8 cellular contexts compared by ENCODE assay signal in genomic region chr4:111283066-111283677, GRCh38.
DNase-seq lines count a peak whose midpoint lies in the region; ATAC-seq and TF ChIP-seq lines count a peak whose summit lies in the region.

No MANE protein-coding gene starts in this region.

- 17 to 23% (median 20%) methylated on average over 7 of the region's 7 CpGs for WGBS in adrenal gland, 4 donors

- no peaks in the 10 kb centered on the region for H3K27me3 ChIP-seq in adrenal gland

- H3K4me3 ChIP-seq in adrenal gland: no peak overlapping the region

- no peaks in the 10 kb centered on the region for H3K9me3 ChIP-seq in adrenal gland (replicated peaks in 1 of 3)

- H3K4me1 ChIP-seq in adrenal gland (replicated peaks in 1 of 2): no peaks in the 10 kb centered on the region

- TF ChIP-seq POLR2A in adrenal gland (IDR thresholded peaks at IDR 0.05): no peak

- intact Hi-C loops in Right ventricle myocardium superior (cut with DNase I) (no loop called here), Right ventricle myocardium inferior (cut with DNase I) (loop anchor here (5.0 to 10.0 kb wide), 2 partner anchors 192 to 651 kb away; no protein-coding TSS in a partner anchor), adrenal gland (cut with DNase I) (no loop called here)

- no peak overlapping the region for H3K27ac ChIP-seq in adrenal gland

- ATAC-seq in Right ventricle myocardium superior (ENCODE audit: poor library complexity): no peak
- no peak for ATAC-seq in Right ventricle myocardium inferior
- peak; percentile 65 for ATAC-seq in HG02943 (IDR thresholded peaks at IDR 0.05; ENCODE audit: low read depth, unreplicated experiment)

- H3K36me3 ChIP-seq in adrenal gland (replicated peaks in 1 of 2): no peaks in the 10 kb centered on the region

- DNase-seq in Right ventricle myocardium superior (peak; percentile 49), Right ventricle myocardium inferior (ENCODE audit: missing footprints) (no peak), OCI-M1 (lab: John Stamatoyannopoulos, UW) (peak; percentile 78), adrenal gland (peak; percentile 31 to 76 (median 61)), iPS-NIHi7 (ENCODE audit: extremely low spot score) (peak; percentile 64), DMS79 treated with DMSO at 0.1 percent for 48 hours (lab: John Stamatoyannopoulos, UW) (no peak)
- peak; percentile 26 for DNase-seq in stimulated activated CD4-positive, alpha-beta T cell treated with anti-CD3 and anti-CD28 coated beads, Interleukin-4, amount 100 ng/mL, for 24 hours

- TF ChIP-seq CTCF in adrenal gland (IDR thresholded peaks at IDR 0.05): peak; percentile 55 to 71 (median 64)

Comparison
In these comparisons a context has a peak if more than half of its experiments do, and no peak if none do; other contexts are left out.
1. DNase-seq: peak in Right ventricle myocardium superior (single experiment), OCI-M1 (single experiment), adrenal gland (7 of 7), iPS-NIHi7 (single experiment) and stimulated activated CD4-positive, alpha-beta T cell treated with anti-CD3 and anti-CD28 coated beads, Interleukin-4, amount 100 ng/mL, for 24 hours (single experiment); none in Right ventricle myocardium inferior (single experiment) and DMS79 treated with DMSO at 0.1 percent for 48 hours (single experiment).